Comparison of ENCODE assay signal across 30 cellular contexts in the genomic region with DNA sequence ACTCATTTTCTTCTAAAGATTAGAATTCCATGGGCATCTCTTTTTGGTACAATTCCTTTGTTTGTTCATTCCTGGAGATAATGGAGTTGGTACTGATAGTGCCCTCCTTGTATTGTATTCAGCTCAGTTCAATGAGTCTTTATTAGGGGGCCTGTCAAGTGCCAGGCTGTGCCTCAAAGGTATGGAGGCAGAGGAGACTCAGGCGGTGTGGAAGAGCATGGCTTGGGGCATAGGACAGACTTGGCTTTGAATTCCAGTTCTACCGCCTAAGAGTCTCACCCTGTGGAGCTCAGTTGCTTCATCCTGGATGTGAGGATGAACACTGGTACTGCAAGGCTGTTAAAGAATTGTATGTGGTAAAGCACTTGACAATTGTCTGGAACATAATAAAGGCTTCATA. TPM values are rescaled to one million over a fixed set of nuclear protein-coding genes. Genes with fewer than 3 reads are reported as not detected.
DNase-seq lines count a peak whose midpoint lies in the region; ATAC-seq and TF ChIP-seq lines count a peak whose summit lies in the region.
"Had no signal": no experiment of that assay in that cellular context is flagged by ENCODE, and none has a peak within 500 bp of the region (broad histone marks: within the 10 kb centered on the region; RNA-seq: fewer than 3 reads in every experiment).

No MANE protein-coding gene starts in this region.

- POLR2A ChIA-PET in PC-3 (lab: Charles Lee; ENCODE audit: unreplicated experiment), result no interaction called here

- H3F3A ChIP-seq in PC-3 (ENCODE audit: low read length, unreplicated experiment) (peaks cover 5% of the 10 kb centered on the region), MM.1S (ENCODE audit: insufficient read depth, low read length) (no peaks in the 10 kb centered on the region)

- no peak for TF ChIP-seq POLR2A in gastroesophageal sphincter (IDR thresholded peaks at IDR 0.05)

- no peak overlapping the region for H3K4me2 ChIP-seq in PC-3 (ENCODE audit: low read length)
- no peak overlapping the region for H3K4me2 ChIP-seq in MM.1S (ENCODE audit: low read depth, low read length)
- H3K4me2 ChIP-seq: hepatocyte had no signal

- H3K4me1 ChIP-seq in PC-3 (ENCODE audit: insufficient read depth, low read length), result peaks cover 36% of the 10 kb centered on the region
- H3K4me1 ChIP-seq in gastroesophageal sphincter, result peaks cover 22 to 100% (median 57%) of the 10 kb centered on the region in 3 donors
- peaks cover 70 to 99% of the 10 kb centered on the region in 2 donors for H3K4me1 ChIP-seq in thoracic aorta (ENCODE audit: control insufficient read depth in 1 of 2, low read depth in 2 of 2)
- H3K4me1 ChIP-seq in MM.1S (ENCODE audit: low read length), result no peaks in the 10 kb centered on the region

- H3K9me3 ChIP-seq in PC-3 (ENCODE audit: low read length) (no peaks in the 10 kb centered on the region), gastroesophageal sphincter (no peaks in the 10 kb centered on the region), thoracic aorta (no peaks in the 10 kb centered on the region), MM.1S (replicated peaks; ENCODE audit: insufficient read depth, low read length) (no peaks in the 10 kb centered on the region)
- H3K9me3 ChIP-seq: breast epithelium, colonic mucosa, left lung, SJCRH30, tibial nerve had no signal

- H3K79me2 ChIP-seq in PC-3 (ENCODE audit: low read length) (peaks cover 95% of the 10 kb centered on the region), MM.1S (ENCODE audit: low read length) (no peaks in the 10 kb centered on the region)

- H3K36me3 ChIP-seq in PC-3 (ENCODE audit: low read depth, low read length), result no peaks in the 10 kb centered on the region
- no peaks in the 10 kb centered on the region for H3K36me3 ChIP-seq in gastroesophageal sphincter
- H3K36me3 ChIP-seq in thoracic aorta, result no peaks in the 10 kb centered on the region
- no peaks in the 10 kb centered on the region for H3K36me3 ChIP-seq in MM.1S (replicated peaks; ENCODE audit: insufficient read depth, low read length)
- H3K36me3 ChIP-seq: breast epithelium, colonic mucosa, left lung, SJCRH30, tibial nerve had no signal

- intact Hi-C loops in PC-3 (cut with micrococcal nuclease), result no loop called here

- H3K9ac ChIP-seq in PC-3 (ENCODE audit: low read length), result no peak overlapping the region
- H3K9ac ChIP-seq in MM.1S (ENCODE audit: low read length), result no peak overlapping the region

- H3K9me2 ChIP-seq in PC-3 (replicated peaks; ENCODE audit: low read length), result no peaks in the 10 kb centered on the region
- H3K9me2 ChIP-seq in MM.1S (replicated peaks; ENCODE audit: insufficient read depth, low read length), result no peaks in the 10 kb centered on the region

- BruUV-seq in PC-3 (replicated peaks; lab: Mats Ljungman, UMichigan), result no TSS peak

- CTCF ChIA-PET in PC-3 (lab: Charles Lee), result interaction anchor here (0.7 kb wide), 1 partner anchor 214 kb away, joined by 3 read pairs; no protein-coding TSS in a partner anchor

- TF ChIP-seq EP300 in gastroesophageal sphincter (IDR thresholded peaks at IDR 0.05), result no peak

- peaks cover 12% of the 10 kb centered on the region; the same call in 1 of the 2 replicates for H4K20me1 ChIP-seq in PC-3 (ENCODE audit: low read length)
- no peaks in the 10 kb centered on the region for H4K20me1 ChIP-seq in MM.1S (ENCODE audit: insufficient read depth, low read length)

- WGBS in gastroesophageal sphincter (ENCODE audit: low coverage in 1 of 2), 2 donors, result 84 to 100% methylated on average over 2 of the region's 2 CpGs

- no peaks in the 10 kb centered on the region for H3K27me3 ChIP-seq in PC-3 (ENCODE audit: low read length)
- H3K27me3 ChIP-seq in gastroesophageal sphincter, result no peaks in the 10 kb centered on the region
- H3K27me3 ChIP-seq in thoracic aorta (replicated peaks; ENCODE audit: insufficient read depth), result no peaks in the 10 kb centered on the region
- H3K27me3 ChIP-seq in MM.1S (replicated peaks; ENCODE audit: insufficient read depth, low read length), result peaks cover 26% of the 10 kb centered on the region
- H3K27me3 ChIP-seq: breast epithelium, colonic mucosa, foreskin keratinocyte, hepatocyte, left lung, SJCRH30, tibial nerve had no signal

- H3K27ac ChIP-seq in PC-3 (ENCODE audit: low read length) (no peak overlapping the region), gastroesophageal sphincter (peak overlapping the region; percentile 86 to 100 (median 94)), thoracic aorta (peak overlapping the region; percentile 58 to 87), MM.1S (ENCODE audit: low read length) (no peak overlapping the region)
- H3K27ac ChIP-seq: C4-2B, colonic mucosa, foreskin keratinocyte, left lung, SJCRH30 had no signal

- TF ChIP-seq CTCF in PC-3 (conservative IDR thresholded peaks at IDR 0.05; ENCODE audit: low read depth, low read length), result no peak
- TF ChIP-seq CTCF in gastroesophageal sphincter (IDR thresholded peaks at IDR 0.05), result peak in 1 of 4 experiments; percentile 7
- no peak for TF ChIP-seq CTCF in thoracic aorta (IDR thresholded peaks at IDR 0.05)
- TF ChIP-seq CTCF in MM.1S (IDR thresholded peaks at IDR 0.05; ENCODE audit: low read length), result no peak

- H3K4me3 ChIP-seq in PC-3 (ENCODE audit: low read length) (no peak overlapping the region), gastroesophageal sphincter (no peak overlapping the region), thoracic aorta (peak overlapping the region; percentile 5), MM.1S (ENCODE audit: low read length) (no peak overlapping the region)
- H3K4me3 ChIP-seq: breast epithelium, colonic mucosa, hepatocyte, left lung, SJCRH30, tibial nerve had no signal

- no peak overlapping the region for H2AFZ ChIP-seq in PC-3 (ENCODE audit: low read length)
- H2AFZ ChIP-seq in MM.1S (ENCODE audit: low read length), result no peak overlapping the region
- H2AFZ ChIP-seq: hepatocyte had no signal

- DNase-seq in PC-3 (no peak), nucleus accumbens (lab: John Stamatoyannopoulos, UW) (peak in 31 of 56 donors; percentile 8 to 76 (median 34)), thoracic aorta (ENCODE audit: low spot score) (no peak), MM.1S (no peak)
- DNase-seq in activated CD8-positive, alpha-beta memory T cell treated with anti-CD3 and anti-CD28 coated beads, Interleukin-2, amount 50 U/mL, for 4 hours, result no peak
- DNase-seq: activated B cell treated with CpG ODN at 0.5 μM for 24 hours; activated CD4-positive, alpha-beta T cell treated with anti-CD3 and anti-CD28 coated beads, Interleukin-2, amount 50 U/mL, for 48 hours; activated naive CD4-positive, alpha-beta T cell treated with anti-CD3 and anti-CD28 coated beads, Interleukin-2, amount 10 ng/mL, durations not matched to agents 7 days and 5 days; Calu3; colonic mucosa; DND-41; effector memory CD8-positive, alpha-beta T cell; erythroblast; foreskin keratinocyte; H9; immature natural killer cell; KG1; left lung; NCI-H1417; NCI-H2029 treated with DMSO at 0.1 percent for 48 hours; NCI-H226; stimulated activated naive CD4-positive, alpha-beta T cell treated with Interleukin-2 at 50 U/mL for 16 hours had no signal

- ATAC-seq in PC-3, result peak; percentile 21
- no peak for ATAC-seq in gastroesophageal sphincter
- no peak for ATAC-seq in thoracic aorta (ENCODE audit: insufficient number of reproducible peaks, low FRiP score, low read depth)
- ATAC-seq in HG03175 (IDR thresholded peaks at IDR 0.05; ENCODE audit: unreplicated experiment), result no peak
- ATAC-seq: effector memory CD8-positive, alpha-beta T cell; foreskin keratinocyte; left lung had no signal

RNA-seq across cellular contexts. Expression of gene SCHIP1, which starts 47.6 kb away (rescaled TPM):
- total RNA-seq in PC-3 (2014; rRNA removed), result 1.0 and 2.1 TPM in 2 replicates
- 10 to 100 TPM; 19.6 to 47.1 (median 30.2) TPM for total RNA-seq in gastroesophageal sphincter
- total RNA-seq in thoracic aorta, result 10 to 100 TPM; 13.4 to 15.1 TPM
- total RNA-seq: activated T-helper 1 cell treated with anti-CD3 and anti-CD28 coated beads, Interleukin-12 subunit alpha, Interleukin-12 subunit beta, Interleukin-2, Interleukin-4 antibody, amounts not matched to agents 30 ng/mL and 10 ng/mL and 1 ng/mL, durations not matched to agents 14 hours and 24 hours and 36 hours had no signal

Comparison
In these comparisons a context has a peak if more than half of its experiments do, and no peak if none do; other contexts are left out.
1. DNase-seq: peak in nucleus accumbens (31 of 56); none in PC-3 (single experiment), thoracic aorta (single experiment), activated CD8-positive, alpha-beta memory T cell treated with anti-CD3 and anti-CD28 coated beads, Interleukin-2, amount 50 U/mL, for 4 hours (single experiment) and MM.1S (single experiment).
2. H3K27ac ChIP-seq: peak in gastroesophageal sphincter (4 of 4) and thoracic aorta (2 of 2); none in PC-3 (single experiment) and MM.1S (single experiment).